Comparison of ENCODE assay signal across 35 cellular contexts in the genomic region with DNA sequence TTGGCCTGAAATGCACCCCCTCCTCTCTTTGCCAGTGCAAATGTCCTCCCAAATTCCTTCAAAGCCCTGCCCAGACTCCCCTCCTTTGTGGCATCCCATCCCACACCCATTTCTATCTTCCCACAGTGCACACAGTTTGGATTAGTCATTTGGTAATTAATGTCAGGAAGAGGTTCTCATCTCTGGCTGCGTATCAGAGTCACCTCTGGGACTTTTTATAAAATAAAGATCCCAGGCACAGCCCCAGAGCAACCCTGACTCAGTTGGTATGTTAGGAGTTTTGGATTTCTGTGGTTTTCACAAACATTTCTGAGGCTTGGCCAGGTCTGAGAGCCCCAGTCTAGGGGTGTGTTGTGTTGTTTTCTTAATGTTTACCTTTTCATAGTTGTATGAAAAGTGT. TPM values are rescaled to one million over a fixed set of nuclear protein-coding genes. Genes with fewer than 3 reads are reported as not detected.
DNase-seq lines count a peak whose midpoint lies in the region; ATAC-seq and TF ChIP-seq lines count a peak whose summit lies in the region.
"Had no signal": no experiment of that assay in that cellular context is flagged by ENCODE, and none has a peak within 500 bp of the region (broad histone marks: within the 10 kb centered on the region; RNA-seq: fewer than 3 reads in every experiment).

No MANE protein-coding gene starts in this region.

- no peaks in the 10 kb centered on the region for H4K20me1 ChIP-seq in mammary epithelial cell (ENCODE audit: insufficient read depth, low read length)
- no peaks in the 10 kb centered on the region for H4K20me1 ChIP-seq in PC-3 (ENCODE audit: low read length)
- H4K20me1 ChIP-seq: BLaER1 had no signal

- intact Hi-C loops in mammary epithelial cell (cut with micrococcal nuclease): no loop called here
- intact Hi-C loops in MCF 10A (cut with micrococcal nuclease): no loop called here
- intact Hi-C loops in PC-3 (cut with micrococcal nuclease): no loop called here

- BruUV-seq in mammary epithelial cell (replicated peaks; lab: Mats Ljungman, UMichigan): no TSS peak
- BruUV-seq in MCF 10A (replicated peaks; lab: Mats Ljungman, UMichigan): no TSS peak
- no TSS peak for BruUV-seq in PC-3 (replicated peaks; lab: Mats Ljungman, UMichigan)

- no peak overlapping the region for H3K4me3 ChIP-seq in mammary epithelial cell (replicated peaks in 1 of 3; ENCODE audit: insufficient read depth in 1 of 3, low read depth in 2 of 3, low read length in 3 of 3)
- no peak overlapping the region for H3K4me3 ChIP-seq in PC-3 (ENCODE audit: low read length)
- no peak overlapping the region for H3K4me3 ChIP-seq in fibroblast of villous mesenchyme (ENCODE audit: low read depth, low read length)
- H3K4me3 ChIP-seq: BLaER1, cardiac muscle cell, colonic mucosa, gastroesophageal sphincter, right lobe of liver had no signal

- H3K36me3 Mint-ChIP-seq in MCF 10A (ENCODE audit: insufficient read depth, unreplicated experiment): no peaks in the 10 kb centered on the region

- DNase-seq in mammary epithelial cell (peak; percentile 28), MCF 10A (ENCODE audit: unreplicated experiment) (no peak), PC-3 (peak; percentile 56), fibroblast of villous mesenchyme (ENCODE audit: low read depth) (peak; percentile 63), DMS53 (lab: John Stamatoyannopoulos, UW) (no peak), erythroblast (lab: John Stamatoyannopoulos, UW) (no peak)
- DNase-seq: activated CD4-positive, alpha-beta memory T cell treated with anti-CD3 and anti-CD28 coated beads for 36 hours; activated CD4-positive, CD25-positive, alpha-beta regulatory T cell treated with anti-CD3 and anti-CD28 coated beads, Interleukin-2, amount 50 U/mL, for 72 hours; activated CD8-positive, alpha-beta memory T cell treated with anti-CD3 and anti-CD28 coated beads, Interleukin-2, amount 50 U/mL, for 4 hours; anterior cingulate cortex; colonic mucosa; effector memory CD4-positive, alpha-beta T cell; hippocampal formation; mesenchymal stem cell; NCI-H1417 treated with DMSO at 0.1 percent for 48 hours; NCI-H2081; NCI-H2227 treated with DMSO at 0.1 percent for 48 hours; NCI-H69; right lobe of liver; stimulated activated CD4-positive, alpha-beta T cell treated with anti-CD3 and anti-CD28 coated beads, Interleukin-4, amount 100 ng/mL, for 4 hours; stimulated activated naive B cell treated with anti-CD40 and anti-IgM and Interleukin-4, amounts not matched to agents 10 μg/mL and 1 μg/mL and 100 μg/mL, for 72 hours had no signal

- H3F3A ChIP-seq in PC-3 (ENCODE audit: low read length, unreplicated experiment): no peaks in the 10 kb centered on the region

- no peak overlapping the region for H3K4me3 Mint-ChIP-seq in MCF 10A (ENCODE audit: unreplicated experiment)
- H3K4me3 Mint-ChIP-seq: activated CD4-positive, alpha-beta memory T cell treated with anti-CD3 and anti-CD28 coated beads for 36 hours; activated T-helper 17 cell treated with anti-CD3 and anti-CD28 coated beads, Interleukin-2, amount 50 U/mL, for 72 hours; stimulated activated naive B cell treated with anti-CD40 and anti-IgM and Interleukin-4, amounts not matched to agents 10 μg/mL and 1 μg/mL and 100 μg/mL, for 72 hours; T-helper 1 cell treated with Interleukin-12 subunit alpha and Interleukin-12 subunit beta and Interleukin-4 antibody, amounts not matched to agents 30 μg/mL and 1 μg/mL, for 36 hours had no signal

- dilution Hi-C loops in mammary epithelial cell (cut with HindIII; ENCODE audit: low sequenced_read_pairs): no loop called here

- POLR2A ChIA-PET in MCF 10A (lab: Yijun Ruan, JAX): no interaction called here
- POLR2A ChIA-PET in PC-3 (lab: Charles Lee; ENCODE audit: unreplicated experiment): no interaction called here

- H3K27me3 ChIP-seq in mammary epithelial cell (ENCODE audit: insufficient read depth, low read length) (no peaks in the 10 kb centered on the region), PC-3 (ENCODE audit: low read length) (no peaks in the 10 kb centered on the region)
- H3K27me3 ChIP-seq: BLaER1, cardiac muscle cell, colonic mucosa, gastroesophageal sphincter, right lobe of liver had no signal

- H3K27ac ChIP-seq in mammary epithelial cell (ENCODE audit: insufficient read depth, low read depth, low read length): no peak overlapping the region
- H3K27ac ChIP-seq in PC-3 (ENCODE audit: low read length): 0 out of 2 replicates have a peak overlapping the region, but pooled peaks have one; percentile 6
- H3K27ac ChIP-seq: 22Rv1, BLaER1, cardiac muscle cell, colonic mucosa, gastroesophageal sphincter, right lobe of liver had no signal

- H3K4me1 Mint-ChIP-seq in MCF 10A (ENCODE audit: insufficient read depth, unreplicated experiment): peaks cover 5% of the 10 kb centered on the region
- H3K4me1 Mint-ChIP-seq: activated T-helper 17 cell treated with anti-CD3 and anti-CD28 coated beads, Interleukin-2, amount 50 U/mL, for 72 hours had no signal

- no peak overlapping the region for H3K4me2 ChIP-seq in mammary epithelial cell (ENCODE audit: insufficient read depth, low read depth, low read length)
- H3K4me2 ChIP-seq in PC-3 (ENCODE audit: low read length): no peak overlapping the region
- H3K4me2 ChIP-seq: BLaER1 had no signal

- TF ChIP-seq POLR2A in erythroblast (IDR thresholded peaks at IDR 0.05; ENCODE audit: low read length): no peak

- H3K79me2 ChIP-seq in mammary epithelial cell (ENCODE audit: insufficient read depth, low read length) (no peaks in the 10 kb centered on the region), PC-3 (ENCODE audit: low read length) (no peaks in the 10 kb centered on the region)

- H3K9me3 ChIP-seq in mammary epithelial cell (replicated peaks; ENCODE audit: insufficient read depth, low read length): peaks cover 4% of the 10 kb centered on the region
- H3K9me3 ChIP-seq in PC-3 (ENCODE audit: low read length): no peaks in the 10 kb centered on the region
- H3K9me3 ChIP-seq: colonic mucosa, right lobe of liver had no signal

- H3K9me3 Mint-ChIP-seq in MCF 10A (ENCODE audit: unreplicated experiment): peaks cover 9% of the 10 kb centered on the region
- H3K9me3 Mint-ChIP-seq: T-helper 1 cell treated with Interleukin-12 subunit alpha and Interleukin-12 subunit beta and Interleukin-4 antibody, amounts not matched to agents 30 μg/mL and 1 μg/mL, for 36 hours had no signal

- CTCF ChIA-PET in mammary epithelial cell (lab: Charles Lee; ENCODE audit: low non-redundant PET): no interaction called here
- CTCF ChIA-PET in MCF 10A (lab: Yijun Ruan, JAX): no interaction called here
- CTCF ChIA-PET in PC-3 (lab: Charles Lee): no interaction called here

- H3K36me3 ChIP-seq in mammary epithelial cell (ENCODE audit: insufficient read depth, low read length) (no peaks in the 10 kb centered on the region), PC-3 (ENCODE audit: low read depth, low read length) (no peaks in the 10 kb centered on the region)
- H3K36me3 ChIP-seq: BLaER1, cardiac muscle cell, colonic mucosa, gastroesophageal sphincter, right lobe of liver had no signal

- H2AFZ ChIP-seq in mammary epithelial cell (ENCODE audit: low read depth, low read length) (no peak overlapping the region), PC-3 (ENCODE audit: low read length) (no peak overlapping the region)

- no peak overlapping the region for H3K9ac ChIP-seq in mammary epithelial cell (ENCODE audit: insufficient read depth, low read length)
- no peak overlapping the region for H3K9ac ChIP-seq in PC-3 (ENCODE audit: low read length)
- H3K9ac ChIP-seq: BLaER1 had no signal

- no peak overlapping the region for H3K27ac Mint-ChIP-seq in MCF 10A (ENCODE audit: low read depth, unreplicated experiment)
- H3K27ac Mint-ChIP-seq: activated CD4-positive, alpha-beta memory T cell treated with anti-CD3 and anti-CD28 coated beads for 36 hours; activated naive CD4-positive, alpha-beta T cell treated with anti-CD3 and anti-CD28 coated beads, Interleukin-2, amount 50 U/mL, for 72 hours; activated T-helper 17 cell treated with anti-CD3 and anti-CD28 coated beads, Interleukin-2, amount 50 U/mL, for 72 hours; stimulated activated naive B cell treated with anti-CD40 and anti-IgM and Interleukin-4, amounts not matched to agents 10 μg/mL and 1 μg/mL and 100 μg/mL, for 72 hours; T-helper 1 cell treated with Interleukin-12 subunit alpha and Interleukin-12 subunit beta and Interleukin-4 antibody, amounts not matched to agents 30 μg/mL and 1 μg/mL, for 36 hours had no signal

- TF ChIP-seq CTCF in mammary epithelial cell (conservative IDR thresholded peaks at IDR 0.05 in 1 of 2, IDR thresholded peaks at IDR 0.05 in 1 of 2; ENCODE audit: extremely low read depth in 1 of 2, insufficient read depth in 1 of 2, low read depth in 1 of 2, low read length in 2 of 2): no peak
- TF ChIP-seq CTCF in MCF 10A (IDR thresholded peaks at IDR 0.05; ENCODE audit: unreplicated experiment): no peak
- no peak for TF ChIP-seq CTCF in PC-3 (conservative IDR thresholded peaks at IDR 0.05; ENCODE audit: low read depth, low read length)
- TF ChIP-seq CTCF in fibroblast of villous mesenchyme (IDR thresholded peaks at IDR 0.05; ENCODE audit: insufficient read depth, low read depth, low read length): no peak

- H3K27me3 Mint-ChIP-seq in MCF 10A (ENCODE audit: insufficient read depth, unreplicated experiment): peaks cover 57% of the 10 kb centered on the region
- H3K27me3 Mint-ChIP-seq: activated CD4-positive, alpha-beta memory T cell treated with anti-CD3 and anti-CD28 coated beads for 36 hours had no signal

- 33% methylated on average over 1 of the region's 1 CpG for WGBS in mammary epithelial cell (ENCODE audit: low coverage, missing lambda C conversion rate)

- ATAC-seq in PC-3 (peak; percentile 89), HG03432 (IDR thresholded peaks at IDR 0.05; ENCODE audit: unreplicated experiment) (no peak), GM21825 (IDR thresholded peaks at IDR 0.05; ENCODE audit: unreplicated experiment) (no peak)
- ATAC-seq: activated naive CD4-positive, alpha-beta T cell treated with anti-CD3 and anti-CD28 coated beads, Interleukin-2, amount 50 U/mL, for 72 hours; activated T-helper 17 cell treated with anti-CD3 and anti-CD28 coated beads, Interleukin-2, amount 50 U/mL, for 72 hours; gastroesophageal sphincter; left lobe of liver; right lobe of liver; stimulated activated naive B cell treated with anti-CD40 and anti-IgM and Interleukin-4, amounts not matched to agents 10 μg/mL and 1 μg/mL and 100 μg/mL, for 72 hours had no signal

- no peaks in the 10 kb centered on the region for H3K4me1 ChIP-seq in mammary epithelial cell (ENCODE audit: insufficient read depth, low read length)
- peaks cover 14% of the 10 kb centered on the region for H3K4me1 ChIP-seq in PC-3 (ENCODE audit: insufficient read depth, low read length)
- H3K4me1 ChIP-seq: BLaER1, colonic mucosa, gastroesophageal sphincter, right lobe of liver had no signal

- in situ Hi-C loops in mammary epithelial cell (cut with MboI; ENCODE audit: low sequenced_read_pairs in 2 of 2): no loop called here

- H3K9me2 ChIP-seq in PC-3 (replicated peaks; ENCODE audit: low read length): no peaks in the 10 kb centered on the region

RNA-seq across cellular contexts. Expression of a gene that starts 41.7 kb away (rescaled TPM):
- total RNA-seq in mammary epithelial cell: under 1 TPM; 0.12 to 0.17 TPM
- polyA plus RNA-seq in mammary epithelial cell: not detected
- polyA minus RNA-seq in mammary epithelial cell: not detected
- total RNA-seq in MCF 10A (2022): 0.15 TPM in 1 of 2 replicates, not detected in the other
- total RNA-seq in PC-3 (2014; rRNA removed): not detected in 2 replicates
- under 0.01 TPM in 1 of 2 replicates, not detected in the other for total RNA-seq in fibroblast of villous mesenchyme
- total RNA-seq: H4, SK-MEL-5 had no signal
- polyA plus RNA-seq: cardiac muscle cell, esophagus, urinary bladder had no signal

Comparison
In these comparisons a context has a peak if more than half of its experiments do, and no peak if none do; other contexts are left out.
1. DNase-seq: peak in mammary epithelial cell (single experiment), PC-3 (single experiment) and fibroblast of villous mesenchyme (single experiment); none in MCF 10A (single experiment), DMS53 (single experiment) and erythroblast (0 of 2).